In genomic region chr6:56270812-56271441, GRCh38 we compare ENCODE assay signal across 36 cellular contexts. TPM values are rescaled to one million over a fixed set of nuclear protein-coding genes. Genes with fewer than 3 reads are reported as not detected.
"Had no signal": no experiment of that assay in that cellular context is flagged by ENCODE, and none has a peak within 500 bp of the region (broad histone marks: within the 10 kb centered on the region; RNA-seq: fewer than 3 reads in every experiment).

No MANE protein-coding gene starts in this region.

- H3K27me3 ChIP-seq: MG63 had no signal

- H3K36me3 ChIP-seq: MG63 had no signal

- H3K4me3 ChIP-seq: MG63 had no signal

- DNase-seq: Karpas-422, Kasumi-1, MG63, MM.1S, MV-4-11, NCI-H1048, NCI-H1092, NCI-H1092 treated with DMSO at 0.1 percent for 48 hours, NCI-H1105, NCI-H1417, NCI-H1417 treated with DMSO at 0.1 percent for 48 hours, NCI-H1436, NCI-H1436 treated with DMSO at 0.1 percent for 48 hours, NCI-H146, NCI-H1694, NCI-H1694 treated with DMSO at 0.1 percent for 48 hours, NCI-H187, NCI-H187 treated with DMSO at 0.1 percent for 48 hours, NCI-H1930, NCI-H2029, NCI-H2029 treated with DMSO at 0.1 percent for 48 hours, NCI-H2081, NCI-H2081 treated with DMSO at 0.1 percent for 48 hours, NCI-H2107, NCI-H2171, NCI-H2171 treated with DMSO at 0.1 percent for 48 hours, NCI-H2227 treated with DMSO at 0.1 percent for 48 hours, NCI-H345, NCI-H446, NCI-H446 treated with DMSO at 0.1 percent for 48 hours, NCI-H510A, NCI-H510A treated with DMSO at 0.1 percent for 48 hours, NCI-H524, NCI-H524 treated with DMSO at 0.1 percent for 48 hours, NCI-H526 had no signal

RNA-seq across cellular contexts. Expression of gene COL21A1, which starts 23.5 kb away (rescaled TPM):
- total RNA-seq: NCI-H460 had no signal
